9 cellular contexts compared by ENCODE assay signal in genomic region chr10:63671317-63671937, GRCh38.
DNase-seq lines count a peak whose midpoint lies in the region; ATAC-seq, FAIRE-seq and TF ChIP-seq lines count a peak whose summit lies in the region.
"Had no signal": no experiment of that assay in that cellular context is flagged by ENCODE, and none has a peak within 500 bp of the region (broad histone marks: within the 10 kb centered on the region; RNA-seq: fewer than 3 reads in every experiment).

No MANE protein-coding gene starts in this region.

- TF ChIP-seq RAD21 in GM12878 (IDR thresholded peaks at IDR 0.05; ENCODE audit: insufficient read depth, low read depth, low read length) = peak; percentile 25; the same call in 1 of the 2 replicates

- H3K4me3 ChIP-seq in GM12878 = no peak overlapping the region
- H3K4me3 ChIP-seq in uterus = no peak overlapping the region

- POLR2A ChIA-PET in GM12878 (lab: Charles Lee) = no interaction called here

- no peak overlapping the region for H3K4me2 ChIP-seq in GM12878 (ENCODE audit: control insufficient read depth, insufficient read depth)

- SMC1A ChIA-PET in GM12878 (lab: Charles Lee; ENCODE audit: uncharacterized antibody, unreplicated experiment) = interaction anchor here (0.5 to 1.9 kb wide), 3 partner anchors 22 to 437 kb away, joined by 3 to 9 read pairs (median 4); no protein-coding TSS in a partner anchor

- H3K4me1 ChIP-seq in GM12878 (ENCODE audit: control insufficient read depth, insufficient read depth, low read length) = peaks cover 7% of the 10 kb centered on the region
- peaks cover 0 to 6% of the 10 kb centered on the region in 2 donors for H3K4me1 ChIP-seq in uterus

- no peak for FAIRE-seq in GM12878 (lab: Jason Lieb, UNC)
- FAIRE-seq: islet of Langerhans had no signal

- H3K27me3 ChIP-seq in GM12878 (replicated peaks in 1 of 2; ENCODE audit: control insufficient read depth in 2 of 2, insufficient read depth in 2 of 2, low read length in 1 of 2) (no peaks in the 10 kb centered on the region), uterus (no peaks in the 10 kb centered on the region)

- CTCF ChIA-PET in GM12878 (lab: Yijun Ruan, JAX) = interaction anchor here (1.0 to 2.7 kb wide), 4 partner anchors 36 to 505 kb away, joined by 3 to 12 read pairs (median 3); no protein-coding TSS in a partner anchor

- H2AFZ ChIP-seq in GM12878 (ENCODE audit: control insufficient read depth, low read depth, low read length) = peak overlapping the region; percentile 19

- TF ChIP-seq POLR2A in GM12878 (IDR thresholded peaks at IDR 0.05; ENCODE audit: low read depth, low read length) = no peak
- TF ChIP-seq POLR2A in uterus (IDR thresholded peaks at IDR 0.05) = no peak

- TF ChIP-seq EP300 in GM12878 (IDR thresholded peaks at IDR 0.05; ENCODE audit: borderline replicate concordance in 1 of 2, control insufficient read depth in 1 of 2, low read depth in 2 of 2, low read length in 2 of 2) = no peak

- DNase-seq in Right ventricle myocardium superior (no peak), cardiac septum (ENCODE audit: low spot score) (no peak), GM12878 (ENCODE audit: low read depth, low spot score) (no peak), left kidney (ENCODE audit: low read depth, low spot score) (peak; percentile 55), uterus (no peak), SHP77 (lab: John Stamatoyannopoulos, UW) (no peak)
- DNase-seq in stimulated activated CD4-positive, alpha-beta T cell treated with anti-CD3 and anti-CD28 coated beads, Interleukin-12 subunit alpha, Interleukin-12 subunit beta, amount 100 ng/mL, for 4 hours = no peak

- no peaks in the 10 kb centered on the region for H3K36me3 ChIP-seq in GM12878 (ENCODE audit: control insufficient read depth in 2 of 2, insufficient read depth in 2 of 2, low read length in 1 of 2)
- H3K36me3 ChIP-seq in uterus = no peaks in the 10 kb centered on the region

- intact Hi-C loops in Right ventricle myocardium superior (cut with DNase I) = no loop called here
- intact Hi-C loops in cardiac septum (cut with DNase I) = loop anchor here (5.0 kb wide), 1 partner anchor 41 kb away; no protein-coding TSS in a partner anchor
- intact Hi-C loops in GM12878 (cut with micrococcal nuclease; ENCODE audit: unreplicated experiment) = no loop called here
- intact Hi-C loops in uterus (cut with DNase I; ENCODE audit: low total_unique reads) = loop anchor here (1.0 kb wide), 1 partner anchor 29 kb away; no protein-coding TSS in a partner anchor

- H4K20me1 ChIP-seq in GM12878 (ENCODE audit: control insufficient read depth, insufficient read depth) = no peaks in the 10 kb centered on the region

- ATAC-seq in Right ventricle myocardium superior (ENCODE audit: poor library complexity) (peak; percentile 35), GM12878 (no peak), HG03460 (IDR thresholded peaks at IDR 0.05; ENCODE audit: unreplicated experiment) (no peak)

- no peaks in the 10 kb centered on the region for H3K79me2 ChIP-seq in GM12878 (ENCODE audit: control insufficient read depth, insufficient read depth, low read length)

- no peak overlapping the region for H3K9ac ChIP-seq in GM12878 (ENCODE audit: control insufficient read depth, insufficient read depth, low read length)

- no peak for TF ChIP-seq CTCF in GM12878 (IDR thresholded peaks at IDR 0.05 in 2 of 3, conservative IDR thresholded peaks at IDR 0.05 in 1 of 3; ENCODE audit: control insufficient read depth in 2 of 3, extremely low read depth in 1 of 3, insufficient read depth in 1 of 3, low read depth in 3 of 3, low read length in 3 of 3)
- TF ChIP-seq CTCF in uterus (IDR thresholded peaks at IDR 0.05) = peak in 1 of 4 experiments; percentile 10

- H3K27ac ChIP-seq in GM12878 (ENCODE audit: control insufficient read depth, insufficient read depth) = no peak overlapping the region
- peak overlapping the region; percentile 51 to 69 for H3K27ac ChIP-seq in uterus

- H3K9me3 ChIP-seq in GM12878 (replicated peaks; ENCODE audit: control insufficient read depth, insufficient read depth, low read length) (no peaks in the 10 kb centered on the region), uterus (no peaks in the 10 kb centered on the region)

- WGBS in GM12878 (ENCODE audit: insufficient coverage, insufficient replicate concordance, low lambda C conversion rate, missing lambda C conversion rate) = 61% methylated on average over 2 of the region's 2 CpGs

- in situ Hi-C loops in GM12878 (cut with MboI) = no loop called here

- no TSS peak for BruUV-seq in GM12878 (replicated peaks; lab: Mats Ljungman, UMichigan)

- RAD21 ChIA-PET in GM12878 (lab: Charles Lee; ENCODE audit: unreplicated experiment) = interaction anchor here (1.7 to 1.9 kb wide), 2 partner anchors 41 to 49 kb away, joined by 5 to 7 read pairs; no protein-coding TSS in a partner anchor

TF ChIP-seq in GM12878, 131 proteins besides CTCF, POLR2A, EP300 and RAD21:
- TF ChIP-seq JUNB (IDR thresholded peaks at IDR 0.05) (no peak), SP1 (IDR thresholded peaks at IDR 0.05; ENCODE audit: low read depth, low read length) (no peak), SUPT20H (IDR thresholded peaks at IDR 0.05; ENCODE audit: borderline replicate concordance, control insufficient read depth, low read depth, low read length) (no peak), E2F8 (IDR thresholded peaks at IDR 0.05; ENCODE audit: low read depth, partially characterized antibody) (no peak), MEF2A (IDR thresholded peaks at IDR 0.05; ENCODE audit: insufficient read depth, low read depth, low read length) (0 out of 2 replicates have a peak, but pooled peaks have one; percentile 22), ZNF24 (IDR thresholded peaks at IDR 0.05) (no peak), FOXM1 (IDR thresholded peaks at IDR 0.05; ENCODE audit: low read depth, low read length) (no peak), CBX3 (IDR thresholded peaks at IDR 0.05; ENCODE audit: borderline replicate concordance, low read depth) (no peak), CEBPB (IDR thresholded peaks at IDR 0.05; ENCODE audit: borderline replicate concordance in 1 of 2, low read depth in 2 of 2, low read length in 2 of 2) (no peak), SRF (IDR thresholded peaks at IDR 0.05; ENCODE audit: low read depth in 2 of 2, low read length in 2 of 2) (0 out of 4 replicates have a peak, but pooled peaks of 1 of the 2 experiments have one; percentile 61)

Comparison
In these comparisons a context has a peak if more than half of its experiments do, and no peak if none do; other contexts are left out.
1. intact Hi-C loops: an anchor here in cardiac septum (5.0 kb wide) and uterus (1.0 kb wide); none called in Right ventricle myocardium superior and GM12878.